Comparison of ENCODE assay signal across 35 cellular contexts in the genomic region with DNA sequence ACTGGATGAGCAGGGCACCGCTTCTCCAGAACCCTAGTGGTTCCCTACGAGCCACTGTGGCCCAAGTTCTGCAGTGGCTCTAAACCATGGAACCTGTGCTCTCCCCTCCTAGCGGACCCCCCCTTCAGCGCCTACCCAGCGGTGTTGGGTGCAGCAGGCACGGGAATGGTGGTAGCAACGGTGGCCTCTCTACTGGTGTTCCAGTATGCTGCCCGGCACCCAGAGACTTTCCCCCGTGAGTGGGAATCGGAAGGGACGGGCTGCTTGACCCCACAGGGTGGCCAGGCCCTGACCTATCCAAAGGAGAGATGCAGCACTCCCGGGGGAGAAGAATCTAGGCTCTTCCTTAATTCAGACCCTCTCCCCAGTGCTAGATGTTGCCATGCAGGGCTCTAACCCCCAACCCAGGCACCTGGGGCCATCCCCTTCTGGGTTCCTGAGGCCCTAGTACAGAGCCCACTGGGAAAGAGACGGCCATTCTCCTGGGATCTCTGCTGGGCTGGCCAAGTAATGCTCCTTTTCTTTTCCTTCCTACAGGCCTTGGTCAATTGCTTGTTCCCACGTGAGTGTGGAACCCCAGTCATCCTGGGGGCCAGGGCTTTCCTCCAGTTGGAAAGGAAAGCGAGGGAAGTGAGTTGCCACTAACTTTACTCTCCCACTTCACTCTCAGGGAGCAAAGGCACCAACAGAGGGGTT. TPM values are rescaled to one million over a fixed set of nuclear protein-coding genes. Genes with fewer than 3 reads are reported as not detected.
"Had no signal": no experiment of that assay in that cellular context is flagged by ENCODE, and none has a peak within 500 bp of the region (broad histone marks: within the 10 kb centered on the region; RNA-seq: fewer than 3 reads in every experiment).

No MANE protein-coding gene starts in this region.

- H3K79me2 ChIP-seq: hepatocyte had no signal

- H3K27me3 ChIP-seq: heart left ventricle, hepatocyte, ovary, right atrium auricular region, right lobe of liver, testis, thyroid gland, transverse colon, upper lobe of left lung had no signal

- DNase-seq: heart left ventricle; islet precursor cell; midbrain; mucosa of descending colon; naive thymus-derived CD4-positive, alpha-beta T cell; occipital lobe; ovary; right lobe of liver; stimulated activated CD4-positive, alpha-beta T cell treated with anti-CD3 and anti-CD28 coated beads, Interleukin-1b, Interleukin-23, amount 100 ng/mL, for 48 hours; stimulated activated CD4-positive, alpha-beta T cell treated with anti-CD3 and anti-CD28 coated beads, Interleukin-2, amount 100 ng/mL, for 48 hours; stimulated activated CD4-positive, alpha-beta T cell treated with anti-CD3 and anti-CD28 coated beads, Interleukin-4, amount 100 ng/mL, for 4 hours; stimulated activated CD8-positive, alpha-beta memory T cell treated with anti-CD3 and anti-CD28 coated beads, Interleukin-4, amount 100 ng/mL, for 48 hours; stimulated activated naive CD4-positive, alpha-beta T cell treated with Interleukin-2 at 50 U/mL for 16 hours; stimulated activated naive CD8-positive, alpha-beta T cell treated with anti-CD3 and anti-CD28 coated beads, Interleukin-15, amount 100 ng/mL, for 72 hours; substantia nigra; testis; thyroid gland; transverse colon; upper lobe of left lung had no signal

- ATAC-seq: heart left ventricle; mucosa of descending colon; naive thymus-derived CD4-positive, alpha-beta T cell; natural killer cell treated with Interleukin-12 subunit alpha and Interleukin-12 subunit beta and Interleukin-15 and Interleukin-18, amount 100 ng/mL, for 72 hours; right lobe of liver; stimulated activated memory B cell treated with anti-CD40 and anti-IgM and Interleukin-4, amounts not matched to agents 10 μg/mL and 1 μg/mL and 100 μg/mL, for 72 hours; stimulated activated naive CD8-positive, alpha-beta T cell treated with anti-CD3 and anti-CD28 coated beads, Interleukin-15, amount 100 ng/mL, for 72 hours had no signal

- H3K4me3 ChIP-seq: heart left ventricle, hepatocyte, lung, mucosa of descending colon, ovary, right atrium auricular region, right lobe of liver, smooth muscle cell, testis, thyroid gland, transverse colon, upper lobe of left lung had no signal

- H3K27ac ChIP-seq: hepatocyte, neutrophil, ovary, right lobe of liver, testis, transverse colon, upper lobe of left lung had no signal

- H3K4me1 ChIP-seq: right lobe of liver had no signal

- H3K9me3 ChIP-seq: heart left ventricle, mucosa of descending colon, neutrophil, ovary, right atrium auricular region, right lobe of liver, testis, thyroid gland, transverse colon, upper lobe of left lung had no signal

- H2AFZ ChIP-seq: hepatocyte had no signal

- H3K4me2 ChIP-seq: hepatocyte, smooth muscle cell had no signal

- H3K36me3 ChIP-seq: neutrophil, ovary, right atrium auricular region, right lobe of liver, transverse colon, upper lobe of left lung had no signal

RNA-seq across cellular contexts. Expression of a gene that starts 9.2 kb away (rescaled TPM):
- total RNA-seq: hepatocyte; kidney epithelial cell; liver; mesenteric fat pad; myocyte; naive thymus-derived CD4-positive, alpha-beta T cell; natural killer cell treated with Interleukin-12 subunit alpha and Interleukin-12 subunit beta and Interleukin-15 and Interleukin-18, amount 100 ng/mL, for 72 hours; neural crest cell; occipital lobe; progenitor cell of endocrine pancreas; pulmonary artery endothelial cell; renal cortical epithelial cell; right atrium auricular region; skeletal muscle tissue; smooth muscle cell; testis; thyroid gland; transverse colon had no signal

RNA-seq across cellular contexts. Expression of a gene that starts 50.8 kb away (rescaled TPM):
- total RNA-seq: heart left ventricle; mesenteric fat pad; myocyte; natural killer cell treated with Interleukin-12 subunit alpha and Interleukin-12 subunit beta and Interleukin-15 and Interleukin-18, amount 100 ng/mL, for 72 hours; pulmonary artery endothelial cell; right atrium auricular region had no signal
